In genomic region chr12:15273896-15274295, GRCh38 we compare ENCODE assay signal across 29 cellular contexts. TPM values are rescaled to one million over a fixed set of nuclear protein-coding genes. Genes with fewer than 3 reads are reported as not detected.
DNase-seq lines count a peak whose midpoint lies in the region; ATAC-seq, FAIRE-seq and TF ChIP-seq lines count a peak whose summit lies in the region.
"Had no signal": no experiment of that assay in that cellular context is flagged by ENCODE, and none has a peak within 500 bp of the region (broad histone marks: within the 10 kb centered on the region; RNA-seq: fewer than 3 reads in every experiment).

No MANE protein-coding gene starts in this region.

- H3K36me3 ChIP-seq in RWPE2 (ENCODE audit: low read depth) (no peaks in the 10 kb centered on the region), testis (ENCODE audit: low read depth, missing control alignments) (no peaks in the 10 kb centered on the region), SK-N-SH (replicated peaks in 1 of 2; ENCODE audit: control insufficient read depth in 1 of 2, insufficient read depth in 2 of 2, low read length in 1 of 2) (no peaks in the 10 kb centered on the region)

- H2AFZ ChIP-seq in SK-N-SH (ENCODE audit: low read depth): no peak overlapping the region

- H3K79me2 ChIP-seq in SK-N-SH (ENCODE audit: insufficient read depth): no peaks in the 10 kb centered on the region

- TF ChIP-seq CTCF in RWPE2 (IDR thresholded peaks at IDR 0.05; ENCODE audit: poor library complexity, severe bottlenecking): no peak
- no peak for TF ChIP-seq CTCF in testis (IDR thresholded peaks at IDR 0.05)
- TF ChIP-seq CTCF in SK-N-SH (IDR thresholded peaks at IDR 0.05): no peak

- H3K27me3 ChIP-seq in RWPE2 (ENCODE audit: insufficient read depth, poor library complexity, severe bottlenecking): no peaks in the 10 kb centered on the region
- H3K27me3 ChIP-seq in testis: no peaks in the 10 kb centered on the region
- no peaks in the 10 kb centered on the region for H3K27me3 ChIP-seq in SK-N-SH (ENCODE audit: insufficient read depth)

- CTCF ChIA-PET in SK-N-SH (lab: Yijun Ruan, JAX): interaction anchor here (1.0 to 5.2 kb wide), 4 partner anchors 37 to 311 kb away, joined by 3 to 43 read pairs (median 9); partner anchors contain the start of gene RERG

- H4K20me1 ChIP-seq in SK-N-SH (ENCODE audit: insufficient read depth): no peaks in the 10 kb centered on the region; the same call in 1 of the 2 replicates

- TF ChIP-seq RAD21 in SK-N-SH (IDR thresholded peaks at IDR 0.05; ENCODE audit: low read length): no peak

- ATAC-seq in RWPE2 (ENCODE audit: low read depth): no peak
- peak; percentile 50 for ATAC-seq in left lobe of liver
- ATAC-seq: left ventricle myocardium superior, T-cell had no signal

- no peak for TF ChIP-seq EP300 in SK-N-SH (IDR thresholded peaks at IDR 0.05; ENCODE audit: borderline replicate concordance in 1 of 2, low read depth in 1 of 2, low read length in 1 of 2)

- TF ChIP-seq POLR2A in GM12891 (IDR thresholded peaks at IDR 0.05; ENCODE audit: low read depth, low read length): no peak
- no peak for TF ChIP-seq POLR2A in testis (IDR thresholded peaks at IDR 0.05)

- WGBS in testis, 2 donors: 45 to 55% methylated on average over 3 of the region's 3 CpGs
- WGBS in SK-N-SH (ENCODE audit: low lambda C conversion rate): 91% methylated on average over 3 of the region's 3 CpGs

- peaks cover 7% of the 10 kb centered on the region for H3F3A ChIP-seq in SK-N-SH (replicated peaks; ENCODE audit: insufficient read depth)

- no peaks in the 10 kb centered on the region for H3K9me2 ChIP-seq in SK-N-SH

- H3K4me1 ChIP-seq in RWPE2 (ENCODE audit: insufficient read depth, poor library complexity, severe bottlenecking) (peaks cover 32% of the 10 kb centered on the region), testis (peaks cover 18% of the 10 kb centered on the region), SK-N-SH (ENCODE audit: control insufficient read depth in 1 of 2, insufficient read depth in 2 of 2, low read depth in 1 of 2, low read length in 1 of 2) (peaks cover 10 to 16% of the 10 kb centered on the region in 2 experiments)

- H3K4me2 ChIP-seq in SK-N-SH: no peak overlapping the region

- intact Hi-C loops in testis (cut with DNase I; ENCODE audit: low total_unique reads): loop anchor here (10.0 kb wide), 1 partner anchor 251 kb away; no protein-coding TSS in a partner anchor

- no peak for FAIRE-seq in GM12891 (lab: Jason Lieb, UNC)
- FAIRE-seq: astrocyte, frontal cortex, TTC549 had no signal

- H3K4me3 ChIP-seq in RWPE2 (ENCODE audit: severe bottlenecking): no peak overlapping the region
- H3K4me3 ChIP-seq in testis: no peak overlapping the region
- no peak overlapping the region for H3K4me3 ChIP-seq in SK-N-SH (ENCODE audit: low read depth in 2 of 2, low read length in 1 of 2)
- H3K4me3 ChIP-seq: mucosa of descending colon had no signal

- DNase-seq in GM12891 (ENCODE audit: insufficient read length, low spot score) (no peak), RWPE2 (ENCODE audit: low spot score) (no peak), left lobe of liver (ENCODE audit: low spot score) (no peak), testis (peak; percentile 23), H4 (ENCODE audit: low spot score) (no peak), mucosa of gallbladder (ENCODE audit: low spot score) (no peak), SK-N-SH (no peak), cerebellum (ENCODE audit: low spot score) (no peak)
- DNase-seq: activated CD8-positive, alpha-beta memory T cell treated with anti-CD3 and anti-CD28 coated beads for 24 hours; activated naive CD4-positive, alpha-beta T cell treated with anti-CD3 and anti-CD28 coated beads, Interleukin-2, amount 50 U/mL, for 16 hours; activated T-cell treated with anti-CD3 and anti-CD28 coated beads, Interleukin-2, amount 50 U/mL, for 48 hours; cerebellar nuclear complex; erythroblast; hippocampal formation; left ventricle myocardium superior; NCI-H1092 treated with DMSO at 0.1 percent for 48 hours; NCI-H1930; NCI-H226; NCI-H774; SIG-M5; stimulated activated CD4-positive, alpha-beta T cell treated with anti-CD3 and anti-CD28 coated beads, Interleukin-12 subunit alpha, Interleukin-12 subunit beta, amount 100 ng/mL, for 4 hours; T-cell had no signal

- no peak overlapping the region for H3K9ac ChIP-seq in SK-N-SH

- no peaks in the 10 kb centered on the region for H3K9me3 ChIP-seq in RWPE2 (ENCODE audit: severe bottlenecking)
- no peaks in the 10 kb centered on the region for H3K9me3 ChIP-seq in testis
- no peaks in the 10 kb centered on the region for H3K9me3 ChIP-seq in SK-N-SH
- H3K9me3 ChIP-seq: mucosa of descending colon had no signal

- POLR2A ChIA-PET in SK-N-SH (lab: Yijun Ruan, JAX): no interaction called here

- peak overlapping the region; percentile 96 for H3K27ac ChIP-seq in RWPE2 (ENCODE audit: poor library complexity, severe bottlenecking)
- no peak overlapping the region for H3K27ac ChIP-seq in testis
- no peak overlapping the region for H3K27ac ChIP-seq in SK-N-SH (ENCODE audit: low read depth in 2 of 2, low read length in 1 of 2)
- H3K27ac ChIP-seq: C4-2B had no signal

TF ChIP-seq in GM12891, 5 proteins besides CTCF, POLR2A, EP300 and RAD21:
- TF ChIP-seq SPI1 (IDR thresholded peaks at IDR 0.05; ENCODE audit: low read depth, low read length) (peak; percentile 19; the same call in 1 of the 2 replicates), POU2F2 (IDR thresholded peaks at IDR 0.05; ENCODE audit: low read depth, low read length) (no peak)

TF ChIP-seq in SK-N-SH, 30 proteins besides CTCF, POLR2A, EP300 and RAD21 (continues in another document):
- no peak for TF ChIP-seq SMC3 (IDR thresholded peaks at IDR 0.05; ENCODE audit: low read depth, low read length)
- TF ChIP-seq IRF3 (IDR thresholded peaks at IDR 0.05; ENCODE audit: low read depth, low read length): no peak
- TF ChIP-seq EZH2phosphoT487 (IDR thresholded peaks at IDR 0.05; ENCODE audit: borderline replicate concordance, low read depth): no peak
- TF ChIP-seq GATA2 (CRISPR knock-in tag; IDR thresholded peaks at IDR 0.05): no peak
- no peak for TF ChIP-seq SIN3A (IDR thresholded peaks at IDR 0.05; ENCODE audit: borderline replicate concordance, low read depth, low read length)
- no peak for TF ChIP-seq CHD2 (IDR thresholded peaks at IDR 0.05; ENCODE audit: low read length, partially characterized antibody)
- TF ChIP-seq REST (IDR thresholded peaks at IDR 0.05; ENCODE audit: low read depth, low read length): no peak
- TF ChIP-seq GABPA (IDR thresholded peaks at IDR 0.05; ENCODE audit: low read depth): no peak
- TF ChIP-seq MAX (IDR thresholded peaks at IDR 0.05; ENCODE audit: low read depth): no peak

RNA-seq across cellular contexts. Expression of gene PTPRO, which starts 48.4 kb away (rescaled TPM):
- 3.7 TPM for polyA plus RNA-seq in GM12891 (2012; ENCODE audit: low read depth, missing spikeins)
- total RNA-seq in left lobe of liver (0.58 TPM), testis (1 to 10 TPM; 1.1 to 1.6 TPM), mucosa of gallbladder (1.9 TPM), cerebellum (149 TPM)
- polyA plus RNA-seq in testis (ENCODE audit: insufficient read depth, low read depth, low replicate concordance) (1.9 TPM), SK-N-SH (2012; rRNA removed) (1.4 and 1.9 TPM in 2 replicates)
- 1.2 and 1.7 TPM in 2 replicates for total RNA-seq in H4 (2014; rRNA removed; shearing (Covaris generic))
- 1.3 and 1.4 TPM in 2 replicates for polyA plus RNA-seq in SK-N-SH (2012; cell fraction: cytosol; rRNA removed)
- 1.1 and 1.4 TPM in 2 replicates for polyA plus RNA-seq in SK-N-SH (2012; cell fraction: nucleus; rRNA removed)
- total RNA-seq: G401 had no signal

RNA-seq across cellular contexts. Expression of gene RERG, which starts 52.7 kb away (rescaled TPM):
- not detected for polyA plus RNA-seq in GM12891 (2012; ENCODE audit: low read depth, missing spikeins)
- 1.5 TPM for total RNA-seq in left lobe of liver
- 10 to 100 TPM; 14.9 to 20.7 TPM for total RNA-seq in testis
- polyA plus RNA-seq in testis (ENCODE audit: insufficient read depth, low read depth, low replicate concordance): 27.2 TPM
- 0.14 and 0.25 TPM in 2 replicates for total RNA-seq in H4 (2014; rRNA removed; shearing (Covaris generic))
- 5.9 TPM for total RNA-seq in mucosa of gallbladder
- polyA plus RNA-seq in SK-N-SH (2012; rRNA removed): 0.49 and 0.84 TPM in 2 replicates
- polyA plus RNA-seq in SK-N-SH (2012; cell fraction: cytosol; rRNA removed): 0.62 and 0.75 TPM in 2 replicates
- polyA plus RNA-seq in SK-N-SH (2012; cell fraction: nucleus; rRNA removed): 0.48 and 0.99 TPM in 2 replicates
- 20.7 TPM for total RNA-seq in cerebellum
- total RNA-seq: G401, HT-29 had no signal

Comparison
In these comparisons a context has a peak if more than half of its experiments do, and no peak if none do; other contexts are left out.
1. RNA of gene PTPRO, which starts 48.4 kb away (total RNA-seq): 149 TPM in cerebellum (single experiment); 1.9 TPM in mucosa of gallbladder (single experiment), 1.1 to 1.6 TPM in testis, 1.2 to 1.7 TPM in H4 and 0.58 TPM in left lobe of liver (single experiment); every median in the first group is over 10 times any median in the second.